ENCODE assay signal across 16 cellular contexts in the genomic region with DNA sequence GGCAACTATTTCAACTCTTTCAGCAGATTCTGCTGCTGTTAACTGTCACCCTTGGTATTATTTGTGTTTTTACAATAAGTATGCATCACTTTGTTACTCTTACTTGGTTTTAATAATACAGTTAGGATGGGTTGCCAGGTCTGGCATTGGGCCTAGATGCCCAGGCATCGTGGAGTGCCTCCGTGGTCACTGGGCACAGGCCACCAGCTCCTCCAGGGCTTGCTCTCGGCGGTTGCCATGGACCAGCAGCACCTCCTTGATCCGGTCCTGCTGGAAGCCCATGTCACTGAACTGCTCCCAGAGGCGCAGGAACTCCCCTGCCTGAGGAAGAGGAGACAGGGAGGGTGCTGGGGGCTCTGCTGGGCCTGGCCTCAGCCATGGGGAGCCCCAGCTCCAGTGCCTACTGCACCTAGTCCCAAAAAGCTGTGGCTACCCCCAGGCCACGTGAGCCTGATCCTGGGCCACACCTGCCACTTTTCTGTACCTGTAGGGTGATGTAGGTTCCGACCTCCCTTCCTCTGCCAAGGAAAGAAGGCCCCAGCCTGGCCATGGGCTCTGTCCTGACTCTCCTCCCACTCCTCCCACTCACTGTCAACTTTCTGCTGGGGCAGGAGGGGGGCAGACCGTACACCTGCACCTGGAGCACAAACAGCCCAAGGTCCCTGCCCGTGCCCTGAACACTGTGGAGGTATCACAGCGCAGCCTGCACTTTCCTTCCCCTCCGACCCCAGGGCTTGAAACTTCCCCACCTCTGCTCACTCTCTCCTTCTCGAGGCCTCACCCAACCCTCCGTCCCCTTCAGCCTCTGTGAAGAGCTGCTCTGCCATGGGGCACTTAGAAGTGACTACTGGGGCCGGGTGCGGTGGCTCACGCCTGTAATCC. TPM values are rescaled to one million over a fixed set of nuclear protein-coding genes. Genes with fewer than 3 reads are reported as not detected.
A peak's percentile ranks its signal among the peaks of the same experiment; 100 is the strongest.
DNase-seq lines count a peak whose midpoint lies in the region; ATAC-seq and TF ChIP-seq lines count a peak whose summit lies in the region.
"Had no signal": no experiment of that assay in that cellular context is flagged by ENCODE, and none has a peak within 500 bp of the region (broad histone marks: within the 10 kb centered on the region; RNA-seq: fewer than 3 reads in every experiment).

No MANE protein-coding gene starts in this region.

- POLR2A ChIA-PET in WTC11 (lab: Charles Lee): interaction anchor here (0.9 kb wide), 1 partner anchor 9 kb away, joined by 3 read pairs; no protein-coding TSS in a partner anchor

- CTCF ChIA-PET in WTC11 (lab: Charles Lee): interaction anchor here (0.6 to 1.6 kb wide), 4 partner anchors 8 to 115 kb away, joined by 3 to 10 read pairs (median 4); no protein-coding TSS in a partner anchor

- H3K9me2 ChIP-seq in hepatocyte (replicated peaks; ENCODE audit: insufficient read depth): no peaks in the 10 kb centered on the region

- H3K9me3 Mint-ChIP-seq in WTC11: no peaks in the 10 kb centered on the region

- H3K36me3 ChIP-seq in H7 (replicated peaks; ENCODE audit: control insufficient read depth, insufficient read depth, low read length) (no peaks in the 10 kb centered on the region), hepatocyte (replicated peaks; ENCODE audit: insufficient read depth, low read depth) (no peaks in the 10 kb centered on the region)

- intact Hi-C loops in sciatic nerve (cut with DNase I): no loop called here

- DNase-seq in H7: peak; percentile 31
- no peak for DNase-seq in WTC11 (ENCODE audit: low spot score)
- no peak for DNase-seq in hepatocyte (ENCODE audit: low spot score)
- peak; percentile 53 for DNase-seq in sciatic nerve (ENCODE audit: low spot score)
- DNase-seq in activated CD4-positive, CD25-positive, alpha-beta regulatory T cell (lab: John Stamatoyannopoulos, UW): no peak
- DNase-seq in NCI-H128 (lab: John Stamatoyannopoulos, UW; ENCODE audit: unreplicated experiment): no peak
- DNase-seq in D341Med (ENCODE audit: low spot score): no peak
- DNase-seq: ACHN, COR-L47, DMS53, MV-4-11, NCI-H1436 treated with DMSO at 0.1 percent for 48 hours, NCI-H2029 treated with DMSO at 0.1 percent for 48 hours, NCI-H510A, PC-9 had no signal

- WGBS in hepatocyte (ENCODE audit: low lambda C conversion rate, missing lambda C conversion rate): 94% methylated on average over 17 of the region's 17 CpGs

- H3K4me3 ChIP-seq in H7 (ENCODE audit: insufficient read depth, low read depth, low read length) (no peak overlapping the region), hepatocyte (no peak overlapping the region)
- H3K4me3 ChIP-seq: PC-9 had no signal

- no peaks in the 10 kb centered on the region for H3K27me3 Mint-ChIP-seq in WTC11 (ENCODE audit: low read depth)

- H3K36me3 Mint-ChIP-seq in WTC11: no peaks in the 10 kb centered on the region

- no peak overlapping the region for H3K4me2 ChIP-seq in hepatocyte
- H3K4me2 ChIP-seq: PC-9 had no signal

- peaks cover 44% of the 10 kb centered on the region for H3K4me1 ChIP-seq in hepatocyte (ENCODE audit: insufficient read depth)

- no peak overlapping the region for H2AFZ ChIP-seq in hepatocyte
- H2AFZ ChIP-seq: PC-9 had no signal

- peaks cover 9% of the 10 kb centered on the region for H3K4me1 Mint-ChIP-seq in WTC11

- TF ChIP-seq CTCF in WTC11 (IDR thresholded peaks at IDR 0.05) (no peak), hepatocyte (IDR thresholded peaks at IDR 0.05; ENCODE audit: poor library complexity) (no peak)

- no peaks in the 10 kb centered on the region for H3K79me2 ChIP-seq in hepatocyte

- H3K4me3 Mint-ChIP-seq in WTC11: no peak overlapping the region

- H3K9me3 ChIP-seq in hepatocyte (ENCODE audit: low read depth): no peaks in the 10 kb centered on the region

- peak overlapping the region; percentile 31 for H3K27ac ChIP-seq in hepatocyte
- H3K27ac ChIP-seq: PC-9 had no signal

- H3K27me3 ChIP-seq in H7 (ENCODE audit: control insufficient read depth, insufficient read depth, low read length): no peaks in the 10 kb centered on the region
- H3K27me3 ChIP-seq in hepatocyte: no peaks in the 10 kb centered on the region

- H4K20me1 ChIP-seq in hepatocyte (ENCODE audit: insufficient read depth, poor library complexity, severe bottlenecking): no peaks in the 10 kb centered on the region

- H3K27ac Mint-ChIP-seq in WTC11: 0 out of 2 replicates have a peak overlapping the region, but pooled peaks have one; percentile 23

- ATAC-seq in WTC11 (no peak), sciatic nerve (no peak), GM19467 (IDR thresholded peaks at IDR 0.05; ENCODE audit: unreplicated experiment) (no peak)

TF ChIP-seq in WTC11, 78 proteins besides CTCF, POLR2A, EP300 and RAD21 (continues in another document):
- TF ChIP-seq NR1H2 (CRISPR knock-in tag; IDR thresholded peaks at IDR 0.05) (no peak), ZNF281 (CRISPR knock-in tag; IDR thresholded peaks at IDR 0.05) (no peak), PRDM15 (CRISPR knock-in tag; IDR thresholded peaks at IDR 0.05) (no peak), FOXJ3 (CRISPR knock-in tag; IDR thresholded peaks at IDR 0.05; ENCODE audit: borderline replicate concordance) (no peak)

RNA-seq across cellular contexts. Expression of gene KBTBD13, which starts 16.6 kb away (rescaled TPM):
- 0.17 TPM in 1 of 2 replicates, not detected in the other for total RNA-seq in H7 (2014; rRNA removed; shearing (Covaris generic))
- 0.05 TPM in 1 of 3 replicates, not detected in the others for total RNA-seq in WTC11 (2021)
- total RNA-seq in hepatocyte: not detected in 2 replicates
- 0.10 and 0.56 TPM in 2 replicates for polyA plus RNA-seq in hepatocyte
- total RNA-seq in sciatic nerve: 0.27 TPM
- total RNA-seq: PC-9 had no signal

RNA-seq across cellular contexts. Expression of gene UBAP1L, which starts 21.8 kb away (rescaled TPM):
- total RNA-seq in H7 (2014; rRNA removed; shearing (Covaris generic)): 0.14 and 1.6 TPM in 2 replicates
- total RNA-seq in WTC11 (2021) (2.0 to 2.9 TPM (median 2.2 TPM) in 3 replicates), hepatocyte (0.96 and 1.8 TPM in 2 replicates), sciatic nerve (13.4 TPM)
- polyA plus RNA-seq in hepatocyte: 2.5 and 3.0 TPM in 2 replicates

RNA-seq across cellular contexts. Expression of gene RASL12, which starts 25.4 kb away (rescaled TPM):
- 20.9 and 22.1 TPM in 2 replicates for total RNA-seq in H7 (2014; rRNA removed; shearing (Covaris generic))
- total RNA-seq in WTC11 (2021) (5.6 to 6.8 TPM (median 6.5 TPM) in 3 replicates), hepatocyte (6.4 and 6.5 TPM in 2 replicates), sciatic nerve (23.0 TPM)
- polyA plus RNA-seq in hepatocyte: 4.6 and 5.1 TPM in 2 replicates
- total RNA-seq: PC-9 had no signal

RNA-seq across cellular contexts. Expression of gene PDCD7, which starts 40.5 kb away (rescaled TPM):
- 15.5 and 16.1 TPM in 2 replicates for total RNA-seq in H7 (2014; rRNA removed; shearing (Covaris generic))
- total RNA-seq in WTC11 (2021) (23.5 to 25.4 TPM (median 25.4 TPM) in 3 replicates), hepatocyte (15.2 and 18.7 TPM in 2 replicates), sciatic nerve (29.6 TPM)
- 13.6 and 17.5 TPM in 2 replicates for polyA plus RNA-seq in hepatocyte

RNA-seq across cellular contexts. Expression of gene SLC51B, which starts 48.0 kb away (rescaled TPM):
- not detected in 2 replicates for total RNA-seq in H7 (2014; rRNA removed; shearing (Covaris generic))
- not detected in 3 replicates for total RNA-seq in WTC11 (2021)
- total RNA-seq in hepatocyte: 6.5 and 8.8 TPM in 2 replicates
- polyA plus RNA-seq in hepatocyte: 5.8 and 8.6 TPM in 2 replicates
- total RNA-seq in sciatic nerve: 0.53 TPM
- total RNA-seq: PC-9 had no signal

Comparison
In these comparisons a context has a peak if more than half of its experiments do, and no peak if none do; other contexts are left out.
1. DNase-seq: peak in H7 (single experiment) and sciatic nerve (single experiment); none in WTC11 (single experiment), hepatocyte (single experiment), activated CD4-positive, CD25-positive, alpha-beta regulatory T cell (0 of 4), NCI-H128 (single experiment) and D341Med (single experiment).